In genomic region chr15:64426845-64427465, GRCh38 we compare ENCODE assay signal across 8 cellular contexts. TPM values are rescaled to one million over a fixed set of nuclear protein-coding genes. Genes with fewer than 3 reads are reported as not detected.
DNase-seq lines count a peak whose midpoint lies in the region; ATAC-seq, FAIRE-seq and TF ChIP-seq lines count a peak whose summit lies in the region.

No MANE protein-coding gene starts in this region.

- no peaks in the 10 kb centered on the region for H4K20me1 ChIP-seq in fibroblast of lung (ENCODE audit: control insufficient read depth, extremely low read depth, insufficient read depth, low read length)

- no peak overlapping the region for H2AFZ ChIP-seq in fibroblast of lung (ENCODE audit: low read length)

- no peaks in the 10 kb centered on the region for H3K27me3 Mint-ChIP-seq in stimulated activated naive CD8-positive, alpha-beta T cell treated with anti-CD3 and anti-CD28 coated beads, Interleukin-15, Interleukin-2, amounts not matched to agents 100 ng/mL and 50 ng/mL, for 24 hours

- no peak for DNase-seq in stimulated activated naive CD8-positive, alpha-beta T cell treated with anti-CD3 and anti-CD28 coated beads, Interleukin-15, Interleukin-2, amounts not matched to agents 100 U/mL and 50 U/mL, for 24 hours
- DNase-seq in RCC 7860 (ENCODE audit: low spot score) (peak; percentile 21), fibroblast of lung (ENCODE audit: low read depth in 2 of 2) (peak; percentile 37 to 65), superior temporal gyrus (ENCODE audit: extremely low spot score) (peak; percentile 83), mesenteric fat pad (ENCODE audit: low spot score) (no peak)
- DNase-seq in effector CD4-positive, alpha-beta T cell: no peak
- DNase-seq in stimulated activated CD4-positive, alpha-beta T cell treated with anti-CD3 and anti-CD28 coated beads, Interleukin-2, amount 100 ng/mL, for 24 hours: no peak

- H3K4me3 Mint-ChIP-seq in stimulated activated naive CD8-positive, alpha-beta T cell treated with anti-CD3 and anti-CD28 coated beads, Interleukin-15, Interleukin-2, amounts not matched to agents 100 ng/mL and 50 ng/mL, for 24 hours: no peak overlapping the region

- no peak overlapping the region for H3K27ac ChIP-seq in fibroblast of lung (ENCODE audit: insufficient read depth, low read length)

- peaks cover 4% of the 10 kb centered on the region for H3K4me1 ChIP-seq in fibroblast of lung (ENCODE audit: control insufficient read depth, extremely low read depth, insufficient read depth, low read length)

- H3K4me1 Mint-ChIP-seq in stimulated activated naive CD8-positive, alpha-beta T cell treated with anti-CD3 and anti-CD28 coated beads, Interleukin-15, Interleukin-2, amounts not matched to agents 100 ng/mL and 50 ng/mL, for 24 hours (ENCODE audit: low read depth): peaks cover 48% of the 10 kb centered on the region

- H3K9me3 Mint-ChIP-seq in stimulated activated naive CD8-positive, alpha-beta T cell treated with anti-CD3 and anti-CD28 coated beads, Interleukin-15, Interleukin-2, amounts not matched to agents 100 ng/mL and 50 ng/mL, for 24 hours: no peaks in the 10 kb centered on the region

- H3K36me3 ChIP-seq in fibroblast of lung (ENCODE audit: control insufficient read depth, insufficient read depth, low read length): no peaks in the 10 kb centered on the region

- no peak for ATAC-seq in stimulated activated naive CD8-positive, alpha-beta T cell treated with anti-CD3 and anti-CD28 coated beads, Interleukin-15, Interleukin-2, amounts not matched to agents 100 U/mL and 50 U/mL, for 24 hours

- H3K9me3 ChIP-seq in fibroblast of lung (ENCODE audit: control insufficient read depth, insufficient read depth, low read depth, low read length): no peaks in the 10 kb centered on the region

- no peak overlapping the region for H3K4me2 ChIP-seq in fibroblast of lung (ENCODE audit: extremely low read depth, insufficient read depth, low read length)

- H3K27me3 ChIP-seq in fibroblast of lung (ENCODE audit: control insufficient read depth, insufficient read depth, low read length): no peaks in the 10 kb centered on the region

- H3K36me3 Mint-ChIP-seq in stimulated activated naive CD8-positive, alpha-beta T cell treated with anti-CD3 and anti-CD28 coated beads, Interleukin-15, Interleukin-2, amounts not matched to agents 100 ng/mL and 50 ng/mL, for 24 hours (ENCODE audit: low read depth): peaks cover 42% of the 10 kb centered on the region

- H3K27ac Mint-ChIP-seq in stimulated activated naive CD8-positive, alpha-beta T cell treated with anti-CD3 and anti-CD28 coated beads, Interleukin-15, Interleukin-2, amounts not matched to agents 100 ng/mL and 50 ng/mL, for 24 hours: peak overlapping the region; percentile 57

- H3K4me3 ChIP-seq in fibroblast of lung (replicated peaks in 1 of 4; ENCODE audit: control extremely low read depth in 1 of 4, insufficient read depth in 1 of 4, low read depth in 3 of 4, low read length in 4 of 4): no peak overlapping the region

- TF ChIP-seq CTCF in fibroblast of lung (conservative IDR thresholded peaks at IDR 0.05 in 1 of 2, IDR thresholded peaks at IDR 0.05 in 1 of 2; ENCODE audit: low read depth in 1 of 2, low read length in 2 of 2): peak; percentile 7 to 20

- FAIRE-seq in RCC 7860 (lab: Jason Lieb, UNC): no peak

- no peaks in the 10 kb centered on the region for H3K79me2 ChIP-seq in fibroblast of lung (ENCODE audit: control insufficient read depth, insufficient read depth, low read length)

- no peak overlapping the region for H3K9ac ChIP-seq in fibroblast of lung (ENCODE audit: insufficient read depth, low read length)

RNA-seq across cellular contexts. Expression of gene ZNF609, which starts 33.4 kb away (rescaled TPM):
- total RNA-seq in fibroblast of lung: 11.3 and 14.7 TPM in 2 replicates
- 10.8 and 13.1 TPM in 2 replicates for polyA plus RNA-seq in fibroblast of lung
- polyA plus RNA-seq in fibroblast of lung (2012): 10.0 and 13.0 TPM in 2 replicates
- 20.6 and 154 TPM in 2 replicates for polyA minus RNA-seq in fibroblast of lung (ENCODE audit: low replicate concordance)
- total RNA-seq in mesenteric fat pad: 37.9 TPM

RNA-seq across cellular contexts. Expression of gene TRIP4, which starts 39.3 kb away (rescaled TPM):
- total RNA-seq in fibroblast of lung: 9.5 and 13.9 TPM in 2 replicates
- polyA plus RNA-seq in fibroblast of lung: 25.5 and 30.2 TPM in 2 replicates
- 23.2 and 24.6 TPM in 2 replicates for polyA plus RNA-seq in fibroblast of lung (2012)
- polyA minus RNA-seq in fibroblast of lung (ENCODE audit: low replicate concordance): 2.5 and 16.2 TPM in 2 replicates
- 25.4 TPM for total RNA-seq in mesenteric fat pad

RNA-seq across cellular contexts. Expression of gene PCLAF, which starts 45.7 kb away (rescaled TPM):
- total RNA-seq in fibroblast of lung (4.1 and 53.2 TPM in 2 replicates), mesenteric fat pad (0.35 TPM)
- polyA plus RNA-seq in fibroblast of lung: 70.6 and 180 TPM in 2 replicates
- polyA plus RNA-seq in fibroblast of lung (2012): 43.1 and 115 TPM in 2 replicates
- 57.7 and 83.7 TPM in 2 replicates for polyA minus RNA-seq in fibroblast of lung (ENCODE audit: low replicate concordance)

Comparison
In these comparisons a context has a peak if more than half of its experiments do, and no peak if none do; other contexts are left out.
1. DNase-seq: peak in RCC 7860 (single experiment), fibroblast of lung (2 of 2) and superior temporal gyrus (single experiment); none in stimulated activated naive CD8-positive, alpha-beta T cell treated with anti-CD3 and anti-CD28 coated beads, Interleukin-15, Interleukin-2, amounts not matched to agents 100 U/mL and 50 U/mL, for 24 hours (single experiment), effector CD4-positive, alpha-beta T cell (single experiment), mesenteric fat pad (single experiment) and stimulated activated CD4-positive, alpha-beta T cell treated with anti-CD3 and anti-CD28 coated beads, Interleukin-2, amount 100 ng/mL, for 24 hours (0 of 2).